In the genomic region with DNA sequence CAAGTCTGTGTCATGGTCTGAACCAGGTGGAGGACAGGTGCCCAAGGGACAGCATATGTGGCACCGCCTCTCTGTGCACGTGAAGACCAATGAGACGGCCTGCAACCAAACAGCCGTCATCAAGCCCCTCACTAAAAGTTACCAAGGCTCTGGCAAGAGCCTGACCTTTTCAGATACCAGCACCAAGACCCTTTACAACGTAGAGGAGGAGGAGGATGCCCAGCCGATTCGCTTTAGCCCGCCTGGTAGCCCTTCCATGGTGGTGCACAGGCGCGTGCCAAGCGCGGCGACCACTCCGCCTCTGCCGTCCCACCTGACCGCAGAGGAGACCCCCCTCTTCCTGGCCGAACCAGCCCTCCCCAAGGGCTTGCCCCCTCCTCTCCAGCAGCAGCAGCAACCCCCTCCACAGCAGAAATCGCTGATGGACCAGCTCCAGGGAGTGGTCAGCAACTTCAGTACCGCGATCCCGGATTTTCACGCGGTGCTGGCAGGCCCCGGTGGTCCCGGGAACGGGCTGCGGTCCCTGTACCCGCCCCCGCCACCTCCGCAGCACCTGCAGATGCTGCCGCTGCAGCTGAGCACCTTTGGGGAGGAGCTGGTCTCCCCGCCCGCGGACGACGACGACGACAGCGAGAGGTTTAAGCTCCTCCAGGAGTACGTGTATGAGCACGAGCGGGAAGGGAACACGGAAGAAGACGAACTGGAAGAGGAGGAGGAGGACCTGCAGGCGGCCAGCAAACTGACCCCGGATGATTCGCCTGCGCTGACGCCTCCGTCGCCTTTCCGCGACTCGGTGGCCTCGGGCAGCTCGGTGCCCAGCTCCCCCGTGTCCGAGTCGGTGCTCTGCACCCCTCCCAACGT, we compare ENCODE assay signal across 10 cellular contexts.
DNase-seq lines count a peak whose midpoint lies in the region; ATAC-seq, FAIRE-seq and TF ChIP-seq lines count a peak whose summit lies in the region.
"Had no signal": no experiment of that assay in that cellular context is flagged by ENCODE, and none has a peak within 500 bp of the region (broad histone marks: within the 10 kb centered on the region; RNA-seq: fewer than 3 reads in every experiment).

No MANE protein-coding gene starts in this region.

- dilution Hi-C loops in endothelial cell of umbilical vein (cut with MboI; ENCODE audit: extremely low pct_ligation_motif_present, low sequenced_read_pairs) = no loop called here

- intact Hi-C loops in endothelial cell of umbilical vein (cut with micrococcal nuclease) = no loop called here
- intact Hi-C loops in right lobe of liver (cut with DNase I) = no loop called here

- H3K79me2 ChIP-seq in endothelial cell of umbilical vein (ENCODE audit: control insufficient read depth, insufficient read depth, low read length) = no peaks in the 10 kb centered on the region

- H3K9me1 ChIP-seq in endothelial cell of umbilical vein (replicated peaks; ENCODE audit: control insufficient read depth, extremely low read depth, insufficient read depth, low read length) = no peaks in the 10 kb centered on the region

- H3K9ac ChIP-seq in HUES64 (ENCODE audit: low read depth, low read length) = peak overlapping the region; percentile 39
- H3K9ac ChIP-seq in endothelial cell of umbilical vein (replicated peaks; ENCODE audit: extremely low read depth, insufficient read depth, low read length) = no peak overlapping the region
- H3K9ac ChIP-seq in stomach smooth muscle (ENCODE audit: low read length in 2 of 2) = no peak overlapping the region

- FAIRE-seq in endothelial cell of umbilical vein (lab: Jason Lieb, UNC) = no peak

- H3K27ac ChIP-seq in HUES64 (ENCODE audit: low read depth, low read length) (no peak overlapping the region), endothelial cell of umbilical vein (ENCODE audit: insufficient read depth, low read depth, low read length) (no peak overlapping the region), right lobe of liver (no peak overlapping the region), stomach smooth muscle (ENCODE audit: low read length) (no peak overlapping the region)

- TF ChIP-seq CTCF in endothelial cell of umbilical vein (IDR thresholded peaks at IDR 0.05; ENCODE audit: extremely low read depth in 1 of 2, insufficient read depth in 1 of 2, low read depth in 1 of 2, low read length in 2 of 2) (no peak), right lobe of liver (IDR thresholded peaks at IDR 0.05) (no peak)

- TF ChIP-seq POLR2A in endothelial cell of umbilical vein (IDR thresholded peaks at IDR 0.05; ENCODE audit: low read depth, low read length) (no peak), right lobe of liver (IDR thresholded peaks at IDR 0.05) (no peak)

- peak overlapping the region; percentile 95 for H2AFZ ChIP-seq in endothelial cell of umbilical vein (ENCODE audit: low read depth, low read length)

- CTCF ChIA-PET in endothelial cell of umbilical vein (lab: Charles Lee) = interaction anchor here (0.5 kb wide), 1 partner anchor 97 kb away, joined by 3 read pairs; no protein-coding TSS in a partner anchor

- POLR2A ChIA-PET in endothelial cell of umbilical vein (lab: Charles Lee) = no interaction called here

- H3K4me3 ChIP-seq in HUES64 (ENCODE audit: low read length) (peak overlapping the region; percentile 65), endothelial cell of umbilical vein (replicated peaks in 1 of 3; ENCODE audit: insufficient read depth in 1 of 3, low read depth in 1 of 3, low read length in 3 of 3) (peak overlapping the region in 2 of 3 experiments; percentile 10 to 11), right lobe of liver (peak overlapping the region in 1 of 3 donors; percentile 24), stomach smooth muscle (ENCODE audit: low read length in 2 of 2) (peak overlapping the region; percentile 37 to 68), HAP-1 (no peak overlapping the region)

- H3K4me1 ChIP-seq in HUES64 (ENCODE audit: insufficient read depth, low read length) (peaks cover 8% of the 10 kb centered on the region; the same call in 1 of the 2 replicates), endothelial cell of umbilical vein (ENCODE audit: control insufficient read depth, extremely low read depth, insufficient read depth, low read length) (peaks cover 3% of the 10 kb centered on the region), right lobe of liver (no peaks in the 10 kb centered on the region), stomach smooth muscle (ENCODE audit: control insufficient read depth, insufficient read depth, low read length) (peaks cover 3% of the 10 kb centered on the region), HAP-1 (no peaks in the 10 kb centered on the region)

- no peaks in the 10 kb centered on the region for H4K20me1 ChIP-seq in endothelial cell of umbilical vein (replicated peaks; ENCODE audit: control insufficient read depth, extremely low read depth, insufficient read depth, low read length)

- no TSS peak for BruUV-seq in endothelial cell of umbilical vein (replicated peaks; lab: Mats Ljungman, UMichigan)

- no peak overlapping the region for H3K4me2 ChIP-seq in endothelial cell of umbilical vein (ENCODE audit: insufficient read depth, low read length)

- peak; percentile 23 to 43 (median 39) for ATAC-seq in right lobe of liver

- in situ Hi-C loops in HAP-1 (cut with MboI; ENCODE audit: low sequenced_read_pairs) = no loop called here

- 9% methylated on average over 60 of the region's 60 CpGs for WGBS in HUES64
- WGBS in right lobe of liver (ENCODE audit: insufficient coverage, low coverage, low lambda C conversion rate, missing lambda C conversion rate) = 16% methylated on average over 29 of the region's 60 CpGs

- H3K27me3 ChIP-seq in HUES64 (ENCODE audit: insufficient read depth, low read length) (peaks cover 37% of the 10 kb centered on the region), endothelial cell of umbilical vein (ENCODE audit: control insufficient read depth in 2 of 2, insufficient read depth in 2 of 2, low read length in 2 of 2) (peaks cover 4 to 12% of the 10 kb centered on the region in 2 experiments), right lobe of liver (no peaks in the 10 kb centered on the region), stomach smooth muscle (ENCODE audit: control insufficient read depth in 1 of 2, insufficient read depth in 2 of 2, low read length in 2 of 2) (peaks cover 0 to 10% of the 10 kb centered on the region in 2 donors), HAP-1 (ENCODE audit: low read depth) (no peaks in the 10 kb centered on the region)

- DNase-seq in endothelial cell of umbilical vein (ENCODE audit: low read depth, low spot score) (no peak), right lobe of liver (no peak), HAP-1 (ENCODE audit: low spot score in 2 of 2) (no peak), midbrain (lab: John Stamatoyannopoulos, UW) (no peak), HCEC 1CT (no peak)
- DNase-seq in stimulated activated CD4-positive, alpha-beta T cell treated with anti-CD3 and anti-CD28 coated beads, Interleukin-2, amount 100 ng/mL, for 24 hours = no peak
- DNase-seq: activated CD4-positive, alpha-beta T cell treated with anti-CD3 and anti-CD28 coated beads, Interleukin-2, amount 50 U/mL, for 4 hours; stimulated activated CD8-positive, alpha-beta memory T cell treated with anti-CD3 and anti-CD28 coated beads, Interleukin-4, amount 100 ng/mL, for 48 hours had no signal

- H3K9me3 ChIP-seq in HUES64 (ENCODE audit: insufficient read depth, low read depth, low read length) = no peaks in the 10 kb centered on the region
- H3K9me3 ChIP-seq in endothelial cell of umbilical vein (replicated peaks; ENCODE audit: control insufficient read depth, insufficient read depth, low read length) = no peaks in the 10 kb centered on the region
- no peaks in the 10 kb centered on the region for H3K9me3 ChIP-seq in right lobe of liver
- H3K9me3 ChIP-seq in stomach smooth muscle (ENCODE audit: control insufficient read depth in 2 of 2, low read length in 2 of 2) = no peaks in the 10 kb centered on the region
- no peaks in the 10 kb centered on the region for H3K9me3 ChIP-seq in HAP-1

- H3K36me3 ChIP-seq in HUES64 (ENCODE audit: insufficient read depth, low read length) (no peaks in the 10 kb centered on the region), endothelial cell of umbilical vein (ENCODE audit: control insufficient read depth in 2 of 2, extremely low read depth in 1 of 2, insufficient read depth in 2 of 2, low read length in 2 of 2) (no peaks in the 10 kb centered on the region), right lobe of liver (no peaks in the 10 kb centered on the region), stomach smooth muscle (ENCODE audit: control insufficient read depth in 2 of 2, insufficient read depth in 2 of 2, low read length in 2 of 2) (no peaks in the 10 kb centered on the region), HAP-1 (replicated peaks) (no peaks in the 10 kb centered on the region)

TF ChIP-seq in endothelial cell of umbilical vein, 7 proteins besides CTCF, POLR2A, EP300 and RAD21:
- TF ChIP-seq MYC (IDR thresholded peaks at IDR 0.05; ENCODE audit: low read depth, low read length) = no peak
- peak; percentile 40 for TF ChIP-seq EZH2 (IDR thresholded peaks at IDR 0.05; ENCODE audit: borderline replicate concordance, low read depth, low read length, severe bottlenecking)
